12 cellular contexts compared by ENCODE assay signal in the genomic region with DNA sequence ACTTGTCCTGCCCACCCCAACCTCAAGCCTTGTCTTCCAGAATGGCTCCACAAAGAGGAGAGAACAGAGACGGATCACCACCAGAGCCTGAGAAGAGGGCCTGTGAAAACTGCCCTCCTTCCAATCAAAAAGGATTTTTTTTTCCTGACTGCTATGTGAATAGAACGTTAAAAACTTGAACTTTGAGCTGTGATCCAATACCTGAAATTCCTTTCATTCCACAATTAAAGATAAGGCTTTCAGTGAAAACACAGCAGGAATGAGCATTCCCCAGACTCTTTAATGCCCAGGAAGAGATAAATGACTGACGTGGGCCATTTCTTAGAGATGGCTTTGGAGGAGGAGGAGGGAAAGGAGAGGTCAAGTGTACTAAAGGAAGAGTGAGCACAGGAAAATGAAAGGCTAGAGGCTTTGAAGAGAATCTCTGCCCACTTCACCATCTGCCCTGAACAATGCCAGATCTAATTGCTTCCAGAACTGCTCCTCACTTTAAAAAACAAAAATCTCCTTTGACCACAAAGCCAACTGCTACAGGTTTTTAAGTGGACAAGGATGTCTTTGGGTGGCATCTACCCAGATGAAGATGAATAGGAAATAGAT.
DNase-seq lines count a peak whose midpoint lies in the region; ATAC-seq, FAIRE-seq and TF ChIP-seq lines count a peak whose summit lies in the region.
"Had no signal": no experiment of that assay in that cellular context is flagged by ENCODE, and none has a peak within 500 bp of the region (broad histone marks: within the 10 kb centered on the region; RNA-seq: fewer than 3 reads in every experiment).

No MANE protein-coding gene starts in this region.

- peaks cover 80% of the 10 kb centered on the region for H3K4me1 Mint-ChIP-seq in endodermal cell
- H3K4me1 Mint-ChIP-seq in progenitor cell of endocrine pancreas (ENCODE audit: low read depth): peaks cover 73% of the 10 kb centered on the region
- H3K4me1 Mint-ChIP-seq: central memory CD8-positive, alpha-beta T cell had no signal

- peaks cover 2% of the 10 kb centered on the region for H3K9me3 Mint-ChIP-seq in endodermal cell
- peaks cover 5% of the 10 kb centered on the region for H3K9me3 Mint-ChIP-seq in progenitor cell of endocrine pancreas (ENCODE audit: low read depth)
- H3K9me3 Mint-ChIP-seq: activated T-cell treated with anti-CD3 and anti-CD28 coated beads, Interleukin-2, amount 50 U/mL, for 24 hours; central memory CD8-positive, alpha-beta T cell had no signal

- DNase-seq in GM03348 (ENCODE audit: low spot score) (peak; percentile 31), NCI-H226 (peak; percentile 93), endodermal cell (peak; percentile 63), progenitor cell of endocrine pancreas (ENCODE audit: low spot score, unreplicated experiment) (no peak), Kasumi-1 (lab: John Stamatoyannopoulos, UW) (no peak), GM12892 (ENCODE audit: insufficient read length) (no peak)
- DNase-seq: activated T-cell treated with anti-CD3 and anti-CD28 coated beads, Interleukin-2, amount 50 U/mL, for 24 hours had no signal

- no peak for TF ChIP-seq POLR2A in GM12892 (IDR thresholded peaks at IDR 0.05; ENCODE audit: low read depth, low read length)

- TF ChIP-seq CTCF in endodermal cell (conservative IDR thresholded peaks at IDR 0.05): no peak
- no peak for TF ChIP-seq CTCF in progenitor cell of endocrine pancreas (IDR thresholded peaks at IDR 0.05; ENCODE audit: unreplicated experiment)

- peak overlapping the region; percentile 37 for H3K27ac ChIP-seq in endodermal cell (ENCODE audit: low read depth, low read length)

- H3K27ac Mint-ChIP-seq in endodermal cell (peak overlapping the region; percentile 95), progenitor cell of endocrine pancreas (peak overlapping the region; percentile 91)

- H3K36me3 ChIP-seq in endodermal cell (ENCODE audit: control insufficient read depth, insufficient read depth, low read length): no peaks in the 10 kb centered on the region

- no peaks in the 10 kb centered on the region for H3K36me3 Mint-ChIP-seq in endodermal cell (ENCODE audit: low read depth)
- H3K36me3 Mint-ChIP-seq in progenitor cell of endocrine pancreas (ENCODE audit: insufficient read depth): peaks cover 4% of the 10 kb centered on the region

- peaks cover 21% of the 10 kb centered on the region for H3K4me1 ChIP-seq in endodermal cell (ENCODE audit: control insufficient read depth, insufficient read depth, low read length)

- WGBS in endodermal cell (ENCODE audit: insufficient coverage in 1 of 2, insufficient read length in 1 of 2), 2 experiments: 5 to 10% methylated on average over 2 to 3 of the region's 3 CpGs

- H3K4me3 ChIP-seq in endodermal cell (ENCODE audit: low read length): peak overlapping the region; percentile 56
- H3K4me3 ChIP-seq: lung had no signal

- H3K4me3 Mint-ChIP-seq in endodermal cell (peak overlapping the region; percentile 16), progenitor cell of endocrine pancreas (ENCODE audit: low read depth) (peak overlapping the region; percentile 8)
- H3K4me3 Mint-ChIP-seq: activated T-cell treated with anti-CD3 and anti-CD28 coated beads, Interleukin-2, amount 50 U/mL, for 24 hours; central memory CD8-positive, alpha-beta T cell had no signal

- H3K27me3 Mint-ChIP-seq in endodermal cell (ENCODE audit: insufficient read depth) (no peaks in the 10 kb centered on the region), progenitor cell of endocrine pancreas (no peaks in the 10 kb centered on the region)
- H3K27me3 Mint-ChIP-seq: activated T-cell treated with anti-CD3 and anti-CD28 coated beads, Interleukin-2, amount 50 U/mL, for 24 hours had no signal

- FAIRE-seq in GM12892 (lab: Jason Lieb, UNC): no peak
- FAIRE-seq: GM18507 had no signal

- H3K9me3 ChIP-seq in endodermal cell (ENCODE audit: control insufficient read depth, low read length): peaks cover 7% of the 10 kb centered on the region

- ATAC-seq in HG03108 (IDR thresholded peaks at IDR 0.05; ENCODE audit: unreplicated experiment) (no peak), HG02870 (IDR thresholded peaks at IDR 0.05; ENCODE audit: unreplicated experiment) (no peak)

- H3K27me3 ChIP-seq in endodermal cell (ENCODE audit: control insufficient read depth, insufficient read depth, low read length, poor library complexity, severe bottlenecking): no peaks in the 10 kb centered on the region

- peak overlapping the region; percentile 85 for H3K9ac ChIP-seq in endodermal cell (ENCODE audit: extremely low read depth, low read length, poor library complexity, severe bottlenecking)

Comparison
In these comparisons a context has a peak if more than half of its experiments do, and no peak if none do; other contexts are left out.
1. DNase-seq: peak in GM03348 (single experiment), NCI-H226 (single experiment) and endodermal cell (single experiment); none in progenitor cell of endocrine pancreas (single experiment), Kasumi-1 (0 of 2) and GM12892 (single experiment).